ENCODE assay signal across 13 cellular contexts in the genomic region with DNA sequence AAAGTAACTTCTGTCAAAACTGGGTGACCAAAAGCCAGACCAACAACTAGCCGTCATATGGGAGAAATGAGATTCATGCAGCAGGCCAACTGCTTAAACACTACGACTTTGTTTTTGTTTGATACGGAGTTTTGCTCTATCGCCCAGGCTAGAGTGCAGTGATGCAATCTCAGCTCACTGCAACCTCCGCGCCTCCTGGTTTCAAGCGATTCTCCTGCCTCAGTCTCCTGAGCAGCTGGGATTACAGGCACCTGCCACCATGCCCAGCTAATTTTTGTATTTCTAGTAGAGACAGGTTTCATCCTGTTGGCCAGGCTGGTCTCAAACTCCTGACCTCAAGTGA. TPM values are rescaled to one million over a fixed set of nuclear protein-coding genes. Genes with fewer than 3 reads are reported as not detected.
DNase-seq lines count a peak whose midpoint lies in the region; ATAC-seq, FAIRE-seq and TF ChIP-seq lines count a peak whose summit lies in the region.
"Not testable (repeated sequence)": the region's sequence is repeated elsewhere in the genome, so short reads cannot be mapped to it uniquely, and the experiment has no call there.
"Had no signal": no experiment of that assay in that cellular context is flagged by ENCODE, and none has a peak within 500 bp of the region (broad histone marks: within the 10 kb centered on the region; RNA-seq: fewer than 3 reads in every experiment).

No MANE protein-coding gene starts in this region.

- H3F3A ChIP-seq in GM23338 (replicated peaks; ENCODE audit: low read depth) = not testable (repeated sequence)
- peaks cover 13% of the 10 kb centered on the region for H3F3A ChIP-seq in SK-N-SH (replicated peaks; ENCODE audit: insufficient read depth)

- H4K20me1 ChIP-seq in GM23338 (replicated peaks; ENCODE audit: insufficient read depth); SK-N-SH (ENCODE audit: insufficient read depth); K562 (replicated peaks; ENCODE audit: control insufficient read depth, insufficient read depth, low read length): not testable (repeated sequence)

- H3K9me1 ChIP-seq in K562 (ENCODE audit: control insufficient read depth, insufficient read depth, low read length) = not testable (repeated sequence)

- not testable (repeated sequence) for TF ChIP-seq EP300 in SK-N-SH (IDR thresholded peaks at IDR 0.05; ENCODE audit: borderline replicate concordance in 1 of 2, low read depth in 1 of 2, low read length in 1 of 2); K562 (IDR thresholded peaks at IDR 0.05; ENCODE audit: low read length)

- not testable (repeated sequence) for H3K4me3 Mint-ChIP-seq in GM23338, type B pancreatic cell

- not testable (repeated sequence) for TF ChIP-seq POLR2A in K562 (conservative IDR thresholded peaks at IDR 0.05)

- POLR2A ChIA-PET in SK-N-SH (lab: Yijun Ruan, JAX) = not testable (repeated sequence)
- POLR2A ChIA-PET in K562 (lab: Yijun Ruan, JAX) = interaction anchor here (0.6 to 1.3 kb wide), 4 partner anchors 9 to 148 kb away, joined by 3 to 4 read pairs (median 3); no protein-coding TSS in a partner anchor

- not testable (repeated sequence) for H3K9me3 Mint-ChIP-seq in GM23338, type B pancreatic cell

- H3K4ac ChIP-seq in trophoblast cell (ENCODE audit: low read depth, low read length) = not testable (repeated sequence)

- not testable (repeated sequence) for H2BK5ac ChIP-seq in trophoblast cell (ENCODE audit: low read depth, low read length, poor library complexity)

- not testable (repeated sequence) for H3K36me3 ChIP-seq in GM23338 (ENCODE audit: insufficient read depth); lower lobe of right lung; trophoblast cell (ENCODE audit: control insufficient read depth in 1 of 2, insufficient read depth in 2 of 2, low read length in 2 of 2)
- H3K36me3 ChIP-seq in SK-N-SH (replicated peaks in 1 of 2; ENCODE audit: control insufficient read depth in 1 of 2, insufficient read depth in 2 of 2, low read length in 1 of 2) (peaks cover 0 to 15% of the 10 kb centered on the region in 2 experiments), K562 (ENCODE audit: control insufficient read depth, insufficient read depth, low read length) (peaks cover 38% of the 10 kb centered on the region)

- CTCF ChIA-PET in SK-N-SH (lab: Yijun Ruan, JAX) = interaction anchor here (1.3 to 3.7 kb wide), 3 partner anchors 19 to 30 kb away, joined by 4 to 19 read pairs (median 9); no protein-coding TSS in a partner anchor
- CTCF ChIA-PET in K562 (lab: Yijun Ruan, JAX; ENCODE audit: low intra/inter-chr PET ratio) = not testable (repeated sequence)

- not testable (repeated sequence) for DNase-seq in GM23338 (ENCODE audit: low spot score); SK-N-SH; K562 (ENCODE audit: extremely low read depth in 1 of 4, low spot score in 3 of 4); lower lobe of right lung; trophoblast cell; type B pancreatic cell (ENCODE audit: extremely low spot score, unreplicated experiment)
- peak; percentile 34 for DNase-seq in NAMALWA (ENCODE audit: low spot score)

- H3K14ac ChIP-seq in trophoblast cell (ENCODE audit: low read length) = not testable (repeated sequence)

- H4K8ac ChIP-seq in trophoblast cell (ENCODE audit: low read depth, low read length) = not testable (repeated sequence)

- not testable (repeated sequence) for H2AFZ ChIP-seq in GM23338; SK-N-SH (ENCODE audit: low read depth); K562 (ENCODE audit: low read depth, low read length); trophoblast cell (ENCODE audit: insufficient read depth, low read length, poor library complexity)

- intact Hi-C loops in K562 (cut with micrococcal nuclease); lower lobe of right lung (cut with DNase I): not testable (repeated sequence)

- H2AK5ac ChIP-seq in trophoblast cell (ENCODE audit: low read length) = not testable (repeated sequence)

- not testable (repeated sequence) for FAIRE-seq in K562 (lab: Jason Lieb, UNC)

- not testable (repeated sequence) for H3K4me2 ChIP-seq in GM23338; K562 (ENCODE audit: insufficient read depth, low read length); trophoblast cell (ENCODE audit: low read length)
- H3K4me2 ChIP-seq in SK-N-SH = peak overlapping the region; percentile 54

- peaks cover 35% of the 10 kb centered on the region for H3K79me2 ChIP-seq in GM23338 (replicated peaks; ENCODE audit: insufficient read depth)
- H3K79me2 ChIP-seq in SK-N-SH (ENCODE audit: insufficient read depth) = peaks cover 11% of the 10 kb centered on the region; the same call in 1 of the 2 replicates
- peaks cover 42% of the 10 kb centered on the region for H3K79me2 ChIP-seq in K562 (ENCODE audit: control insufficient read depth, insufficient read depth, low read length)
- not testable (repeated sequence) for H3K79me2 ChIP-seq in trophoblast cell (ENCODE audit: control insufficient read depth, insufficient read depth, low read length, poor library complexity)

- H2BK12ac ChIP-seq in trophoblast cell (ENCODE audit: low read length) = not testable (repeated sequence)

- H2BK120ac ChIP-seq in trophoblast cell (ENCODE audit: insufficient read depth, low read length, poor library complexity) = not testable (repeated sequence)

- TF ChIP-seq CTCF in GM23338 (conservative IDR thresholded peaks at IDR 0.05; ENCODE audit: low read depth in 2 of 2); SK-N-SH (IDR thresholded peaks at IDR 0.05); K562 (IDR thresholded peaks at IDR 0.05 in 2 of 3, conservative IDR thresholded peaks at IDR 0.05 in 1 of 3; ENCODE audit: insufficient read depth in 2 of 3, low read depth in 1 of 3, low read length in 3 of 3); lower lobe of right lung (IDR thresholded peaks at IDR 0.05); type B pancreatic cell (conservative IDR thresholded peaks at IDR 0.05): not testable (repeated sequence)

- in situ Hi-C loops in K562 (cut with MboI) = not testable (repeated sequence)

- H3K4me1 Mint-ChIP-seq in GM23338 (peaks cover 29% of the 10 kb centered on the region), type B pancreatic cell (ENCODE audit: unreplicated experiment) (peaks cover 10% of the 10 kb centered on the region)

- H3K18ac ChIP-seq in trophoblast cell (ENCODE audit: low read length) = peak overlapping the region; percentile 18

- not testable (repeated sequence) for H3K4me3 ChIP-seq in GM23338; SK-N-SH (ENCODE audit: low read depth in 2 of 2, low read length in 1 of 2); K562; lower lobe of right lung; trophoblast cell (ENCODE audit: low read depth, low read length)

- H3K27ac ChIP-seq in GM23338 (ENCODE audit: low read depth) (peak overlapping the region; percentile 68; the same call in 1 of the 2 replicates), SK-N-SH (ENCODE audit: low read depth in 2 of 2, low read length in 1 of 2) (peak overlapping the region in 1 of 2 experiments; percentile 65; a peak in 3 of 4 replicates), lower lobe of right lung (peak overlapping the region; percentile 27)
- H3K27ac ChIP-seq in K562 (ENCODE audit: extremely low read depth, low read depth, low read length); trophoblast cell (ENCODE audit: low read depth, low read length): not testable (repeated sequence)

- not testable (repeated sequence) for H4K91ac ChIP-seq in trophoblast cell (ENCODE audit: low read depth, low read length)

- H3K27me3 ChIP-seq in GM23338 (ENCODE audit: insufficient read depth); SK-N-SH (ENCODE audit: insufficient read depth); K562 (ENCODE audit: control insufficient read depth in 2 of 2, insufficient read depth in 2 of 2, low read length in 2 of 2); lower lobe of right lung (ENCODE audit: low read depth); trophoblast cell (ENCODE audit: insufficient read depth, low read length): not testable (repeated sequence)

- H4K12ac ChIP-seq in trophoblast cell (ENCODE audit: low read depth, low read length) = not testable (repeated sequence)

- 84% methylated on average over 7 of the region's 7 CpGs for WGBS in SK-N-SH (ENCODE audit: low lambda C conversion rate)
- WGBS in K562 (ENCODE audit: insufficient coverage, low coverage, missing lambda C conversion rate) = 74% methylated on average over 7 of the region's 7 CpGs
- WGBS in trophoblast cell (ENCODE audit: extremely low coverage, insufficient coverage, insufficient read length) = no CpG with 5 or more reads among the region's 7 CpGs

- not testable (repeated sequence) for H3K79me1 ChIP-seq in trophoblast cell (ENCODE audit: low read length)

- BruUV-seq in K562 (replicated peaks; lab: Mats Ljungman, UMichigan) = not testable (repeated sequence)

- not testable (repeated sequence) for H3K9ac ChIP-seq in SK-N-SH; K562 (ENCODE audit: insufficient read depth in 1 of 2, low read depth in 2 of 2, low read length in 2 of 2); trophoblast cell (ENCODE audit: low read length)

- H3K27me3 Mint-ChIP-seq in GM23338 (ENCODE audit: insufficient read depth, low read depth, poor library complexity); type B pancreatic cell: not testable (repeated sequence)

- H3K27ac Mint-ChIP-seq in GM23338 (peak overlapping the region; percentile 89), type B pancreatic cell (peak overlapping the region; percentile 91)

- not testable (repeated sequence) for TF ChIP-seq RAD21 in SK-N-SH (IDR thresholded peaks at IDR 0.05; ENCODE audit: low read length); K562 (CRISPR knock-in tag; conservative IDR thresholded peaks at IDR 0.05 in 1 of 2, IDR thresholded peaks at IDR 0.05 in 1 of 2)

- H3K36me3 Mint-ChIP-seq in GM23338 (ENCODE audit: low read depth) (peaks cover 48% of the 10 kb centered on the region), type B pancreatic cell (peaks cover 14% of the 10 kb centered on the region)

- not testable (repeated sequence) for H3K9me2 ChIP-seq in GM23338 (ENCODE audit: insufficient read depth); SK-N-SH

- not testable (repeated sequence) for H3K9me3 ChIP-seq in SK-N-SH; K562 (replicated peaks; ENCODE audit: control insufficient read depth, insufficient read depth, low read depth, low read length); lower lobe of right lung; trophoblast cell (ENCODE audit: insufficient read depth, low read depth, low read length)

- H3K4me1 ChIP-seq in GM23338 (ENCODE audit: insufficient read depth) = peaks cover 22% of the 10 kb centered on the region
- peaks cover 0 to 19% of the 10 kb centered on the region in 2 experiments; a peak in 1 of 4 replicates for H3K4me1 ChIP-seq in SK-N-SH (ENCODE audit: control insufficient read depth in 1 of 2, insufficient read depth in 2 of 2, low read depth in 1 of 2, low read length in 1 of 2)
- H3K4me1 ChIP-seq in K562 (replicated peaks in 1 of 2; ENCODE audit: control insufficient read depth in 2 of 2, insufficient read depth in 2 of 2, low read length in 2 of 2); lower lobe of right lung; trophoblast cell (ENCODE audit: control insufficient read depth in 1 of 2, insufficient read depth in 2 of 2, low read length in 2 of 2): not testable (repeated sequence)

- ATAC-seq in GM23338 (peak; percentile 21; the same call in 2 of the 3 replicates), esophagus mucosa (peak; percentile 27)
- not testable (repeated sequence) for ATAC-seq in K562, lower lobe of right lung

- H3K23ac ChIP-seq in trophoblast cell (ENCODE audit: low read length) = not testable (repeated sequence)

RNA-seq across cellular contexts. Expression of a gene that starts 36.4 kb away (rescaled TPM):
- 125 and 139 TPM in 2 replicates for total RNA-seq in GM23338 (2014; rRNA removed; shearing (Covaris generic))
- polyA plus RNA-seq in GM23338 (2016; fragmentation: Nextera tagmentation; extraction: Ambion mirVana) = 40.9 and 44.2 TPM in 2 replicates
- polyA plus RNA-seq in SK-N-SH (2012; rRNA removed) = 1.2 and 1.4 TPM in 2 replicates
- polyA plus RNA-seq in SK-N-SH (2012; cell fraction: cytosol; rRNA removed) = 0.63 and 1.1 TPM in 2 replicates
- 5.8 and 7.7 TPM in 2 replicates for polyA plus RNA-seq in SK-N-SH (2012; cell fraction: nucleus; rRNA removed)
- total RNA-seq in K562 (2011; cell fraction: chromatin; rRNA removed; ENCODE audit: low replicate concordance) = 38.8 and 43.3 TPM in 2 replicates
- total RNA-seq in K562 (2011; cell fraction: nucleolus; rRNA removed) = 19.2 and 20.5 TPM in 2 replicates
- 26.0 and 37.2 TPM in 2 replicates for total RNA-seq in K562 (2011; cell fraction: nucleoplasm; rRNA removed)
- total RNA-seq in K562 (2014; rRNA removed) = 23.0 and 34.5 TPM in 2 replicates
- 34.9 and 36.5 TPM in 2 replicates for total RNA-seq in K562 (2014; rRNA removed; fragmentation: Illumina TruSeq; extraction: Trizol)
- 36.5 and 38.7 TPM in 2 replicates for total RNA-seq in K562 (2015; rRNA removed; fragmentation: Illumina TruSeq; extraction: Trizol)
- total RNA-seq in K562 (2021) = 55.4 and 56.7 TPM in 2 replicates
- polyA plus RNA-seq in K562 (2011; rRNA removed) = 32.7 and 36.6 TPM in 2 replicates
- polyA plus RNA-seq in K562 (2011; cell fraction: cytosol; rRNA removed) = 25.5 and 31.6 TPM in 2 replicates
- polyA plus RNA-seq in K562 (2011; cell fraction: nucleus; rRNA removed) = 24.6 and 25.2 TPM in 2 replicates
- polyA plus RNA-seq in K562 (2012) = 10.4 and 15.9 TPM in 2 replicates
- polyA plus RNA-seq in K562 (2014; fragmentation: Illumina TruSeq; extraction: Trizol) = 24.5 and 28.3 TPM in 2 replicates
- polyA plus RNA-seq in K562 (2014; fragmentation: Nextera tagmentation; extraction: Ambion mirVana) = 10 to 100 TPM in 1 of 2 experiments, 1 to 10 TPM in 1; 9.7 to 17.7 TPM
- 16.6 and 17.8 TPM in 2 replicates for polyA plus RNA-seq in K562 (2014; rRNA removed)
- polyA minus RNA-seq in K562 (2011; rRNA and poly(A)+ RNA removed) = 84.3 and 92.2 TPM in 2 replicates
- 47.1 and 52.4 TPM in 2 replicates for polyA minus RNA-seq in K562 (2011; cell fraction: cytosol; rRNA and poly(A)+ RNA removed)
- polyA minus RNA-seq in K562 (2011; cell fraction: nucleus; rRNA and poly(A)+ RNA removed) = 12.0 and 20.3 TPM in 2 replicates
- 1.7 TPM for total RNA-seq in esophagus mucosa
- 4.5 TPM for total RNA-seq in lower lobe of right lung
- polyA plus RNA-seq in trophoblast cell (2013) = 27.5 and 27.6 TPM in 2 replicates
- 6.5 and 10.0 TPM in 2 replicates for total RNA-seq in type B pancreatic cell (ENCODE audit: low replicate concordance)
- polyA plus RNA-seq: CD8-positive, alpha-beta memory T cell had no signal

RNA-seq across cellular contexts. Expression of a gene that starts 42.2 kb away (rescaled TPM):
- 6.4 and 6.7 TPM in 2 replicates for total RNA-seq in GM23338 (2014; rRNA removed; shearing (Covaris generic))
- polyA plus RNA-seq in GM23338 (2016; fragmentation: Nextera tagmentation; extraction: Ambion mirVana) (1.1 TPM in 2 replicates), SK-N-SH (2012; rRNA removed) (4.8 and 7.7 TPM in 2 replicates), K562 (2011; rRNA removed) (not detected in 2 replicates), K562 (2014; fragmentation: Illumina TruSeq; extraction: Trizol) (not detected in 2 replicates), K562 (2014; fragmentation: Nextera tagmentation; extraction: Ambion mirVana) (not detected), K562 (2014; rRNA removed) (not detected in 2 replicates)
- 4.7 and 6.5 TPM in 2 replicates for polyA plus RNA-seq in SK-N-SH (2012; cell fraction: cytosol; rRNA removed)
- polyA plus RNA-seq in SK-N-SH (2012; cell fraction: nucleus; rRNA removed) = 4.8 and 5.3 TPM in 2 replicates
- total RNA-seq in K562 (2011; cell fraction: chromatin; rRNA removed; ENCODE audit: low replicate concordance) = not detected in 2 replicates
- total RNA-seq in K562 (2011; cell fraction: nucleolus; rRNA removed) = not detected in 2 replicates
- not detected in 2 replicates for total RNA-seq in K562 (2011; cell fraction: nucleoplasm; rRNA removed)
- total RNA-seq in K562 (2014; rRNA removed) (not detected in 2 replicates), K562 (2014; rRNA removed; fragmentation: Illumina TruSeq; extraction: Trizol) (not detected in 2 replicates), K562 (2015; rRNA removed; fragmentation: Illumina TruSeq; extraction: Trizol) (not detected in 2 replicates), K562 (2021) (0.09 and 0.16 TPM in 2 replicates), esophagus mucosa (12.3 TPM), lower lobe of right lung (22.3 TPM), type B pancreatic cell (ENCODE audit: low replicate concordance) (6.3 and 10.8 TPM in 2 replicates)
- polyA plus RNA-seq in K562 (2011; cell fraction: cytosol; rRNA removed) = not detected in 2 replicates
- 0.09 TPM in 1 of 2 replicates, not detected in the other for polyA plus RNA-seq in K562 (2011; cell fraction: nucleus; rRNA removed)
- 0.03 TPM in 1 of 2 replicates, not detected in the other for polyA plus RNA-seq in K562 (2012)
- not detected in 2 replicates for polyA minus RNA-seq in K562 (2011; rRNA and poly(A)+ RNA removed)
- polyA minus RNA-seq in K562 (2011; cell fraction: cytosol; rRNA and poly(A)+ RNA removed) = not detected in 2 replicates
- polyA minus RNA-seq in K562 (2011; cell fraction: nucleus; rRNA and poly(A)+ RNA removed) = not detected in 2 replicates
- 95.6 and 101 TPM in 2 replicates for polyA plus RNA-seq in trophoblast cell (2013)
- total RNA-seq: activated CD4-positive, alpha-beta memory T cell treated with anti-CD3 and anti-CD28 coated beads for 36 hours; activated T-helper 1 cell treated with anti-CD3 and anti-CD28 coated beads, Interleukin-12 subunit alpha, Interleukin-12 subunit beta, Interleukin-2, Interleukin-4 antibody, amounts not matched to agents 30 ng/mL and 10 ng/mL and 1 ng/mL, durations not matched to agents 14 hours and 24 hours and 36 hours; CD8-positive, alpha-beta memory T cell; natural killer cell; T-helper 2 cell treated with Interferon-gamma antibody and Interleukin-4, amounts not matched to agents 100 ng/mL and 5 ng/mL, for 36 hours had no signal
- polyA plus RNA-seq: CD8-positive, alpha-beta memory T cell had no signal
